Comparison of ENCODE assay signal across 8 cellular contexts in the genomic region with DNA sequence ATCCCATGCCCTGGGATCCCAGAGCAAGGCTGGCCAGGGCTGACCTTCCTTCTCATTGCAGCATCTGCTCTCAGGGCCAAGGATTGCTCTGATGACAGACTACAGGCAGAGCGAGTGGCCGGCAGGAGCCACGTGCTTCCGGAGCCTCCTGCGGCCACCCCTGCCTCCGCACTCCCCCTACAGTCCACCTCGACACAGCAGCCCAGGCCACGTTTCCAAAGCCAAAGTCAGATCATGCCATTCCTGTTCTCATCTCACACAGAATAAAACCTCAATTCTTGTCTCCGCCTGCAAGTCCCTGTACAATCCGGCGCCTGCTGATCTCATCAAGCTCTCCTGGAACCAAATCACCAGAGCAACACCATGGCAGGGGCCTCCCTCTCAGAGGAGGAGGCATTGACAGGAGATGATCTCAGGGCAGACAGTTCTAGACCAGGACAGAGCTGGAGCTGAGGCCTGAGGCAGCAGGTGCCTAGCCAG. TPM values are rescaled to one million over a fixed set of nuclear protein-coding genes. Genes with fewer than 3 reads are reported as not detected.
DNase-seq lines count a peak whose midpoint lies in the region; ATAC-seq, FAIRE-seq and TF ChIP-seq lines count a peak whose summit lies in the region.

No MANE protein-coding gene starts in this region.

- peak; percentile 93 for ATAC-seq in body of pancreas

- H4K20me1 ChIP-seq in smooth muscle cell (ENCODE audit: low read depth), result no peaks in the 10 kb centered on the region

- no peaks in the 10 kb centered on the region for H3F3A ChIP-seq in smooth muscle cell (ENCODE audit: low read depth)

- peak overlapping the region; percentile 79 for H2AFZ ChIP-seq in smooth muscle cell (ENCODE audit: low read depth)

- intact Hi-C loops in body of pancreas (cut with DNase I), result no loop called here

- no peaks in the 10 kb centered on the region for H3K27me3 ChIP-seq in body of pancreas
- no peaks in the 10 kb centered on the region for H3K27me3 ChIP-seq in smooth muscle cell (ENCODE audit: low read depth)
- no peaks in the 10 kb centered on the region for H3K27me3 ChIP-seq in small intestine (ENCODE audit: control insufficient read depth in 2 of 2, insufficient read depth in 2 of 2, low read length in 2 of 2)

- DNase-seq in GM12864 (ENCODE audit: low read depth) (no peak), HCEC 1CT (peak; percentile 83), MV-4-11 (lab: John Stamatoyannopoulos, UW) (peak; percentile 84), body of pancreas (peak; percentile 72 to 88 (median 85)), iris pigment epithelial cell (ENCODE audit: low read depth) (peak; percentile 83), smooth muscle cell (lab: John Stamatoyannopoulos, UW; ENCODE audit: unreplicated experiment) (peak; percentile 25), small intestine (no peak)
- no peak for DNase-seq in activated naive CD4-positive, alpha-beta T cell treated with anti-CD3 and anti-CD28 coated beads, Interleukin-2, amount 50 U/mL, for 16 hours

- H3K4me1 ChIP-seq in body of pancreas (peaks cover 5% of the 10 kb centered on the region), smooth muscle cell (ENCODE audit: low read depth) (peaks cover 2% of the 10 kb centered on the region), small intestine (ENCODE audit: control insufficient read depth in 2 of 2, insufficient read depth in 1 of 2, low read depth in 1 of 2, low read length in 1 of 2) (no peaks in the 10 kb centered on the region)

- H3K36me3 ChIP-seq in body of pancreas (replicated peaks in 1 of 2; ENCODE audit: insufficient read depth in 1 of 2, low read depth in 2 of 2) (no peaks in the 10 kb centered on the region), smooth muscle cell (ENCODE audit: low read depth) (no peaks in the 10 kb centered on the region), small intestine (ENCODE audit: control insufficient read depth in 2 of 2, insufficient read depth in 2 of 2, low read length in 2 of 2) (no peaks in the 10 kb centered on the region)

- H3K4me3 ChIP-seq in GM12864 (ENCODE audit: low read depth, low read length) (no peak overlapping the region), body of pancreas (no peak overlapping the region), smooth muscle cell (no peak overlapping the region), small intestine (ENCODE audit: low read depth in 1 of 2, low read length in 2 of 2) (no peak overlapping the region)

- WGBS in body of pancreas, 2 donors, result 16% methylated on average over 10 to 11 of the region's 11 CpGs
- WGBS in smooth muscle cell (ENCODE audit: low lambda C conversion rate), result 13% methylated on average over 11 of the region's 11 CpGs
- 38 to 68% (median 66%) methylated on average over 11 of the region's 11 CpGs for WGBS in small intestine, 3 donors

- peak overlapping the region in 1 of 4 donors; percentile 36 for H3K27ac ChIP-seq in body of pancreas
- H3K27ac ChIP-seq in smooth muscle cell (ENCODE audit: low read depth), result no peak overlapping the region
- H3K27ac ChIP-seq in small intestine (ENCODE audit: low read depth in 1 of 2, low read length in 1 of 2), result peak overlapping the region in 1 of 2 donors; percentile 47

- TF ChIP-seq CTCF in GM12864 (IDR thresholded peaks at IDR 0.05; ENCODE audit: low read depth, low read length, missing control alignments) (peak; percentile 61), body of pancreas (IDR thresholded peaks at IDR 0.05) (peak; percentile 52 to 92 (median 83)), smooth muscle cell (IDR thresholded peaks at IDR 0.05; ENCODE audit: borderline replicate concordance, insufficient read depth, poor library complexity, severe bottlenecking) (peak; percentile 61)

- no peak overlapping the region for H3K9ac ChIP-seq in smooth muscle cell (ENCODE audit: low read depth)

- no peaks in the 10 kb centered on the region for H3K9me3 ChIP-seq in body of pancreas
- H3K9me3 ChIP-seq in smooth muscle cell (replicated peaks; ENCODE audit: low read depth), result no peaks in the 10 kb centered on the region
- H3K9me3 ChIP-seq in small intestine (ENCODE audit: control insufficient read depth, low read depth), result no peaks in the 10 kb centered on the region

- peak in 1 of 3 donors; percentile 2 for TF ChIP-seq POLR2A in body of pancreas (IDR thresholded peaks at IDR 0.05)

- FAIRE-seq in small intestine (lab: Jason Lieb, UNC), result no peak

- no peaks in the 10 kb centered on the region for H3K79me2 ChIP-seq in smooth muscle cell (ENCODE audit: low read depth)

- no peak overlapping the region for H3K4me2 ChIP-seq in smooth muscle cell

RNA-seq across cellular contexts. Expression of gene UPK3A, which starts 20.9 kb away (rescaled TPM):
- total RNA-seq in body of pancreas (not detected), smooth muscle cell (not detected in 2 replicates)
- polyA plus RNA-seq in smooth muscle cell (not detected in 2 replicates), small intestine (under 1 TPM in 1 of 3 donors, not detected in 2; 0.36 TPM)

RNA-seq across cellular contexts. Expression of gene KIAA0930, which starts 23.1 kb away (rescaled TPM):
- 10 to 100 TPM; 14.2 to 17.9 TPM for total RNA-seq in body of pancreas
- total RNA-seq in smooth muscle cell, result 35.9 and 44.8 TPM in 2 replicates
- polyA plus RNA-seq in smooth muscle cell, result 37.6 and 49.0 TPM in 2 replicates
- 10 to 100 TPM; 23.0 to 29.0 (median 28.9) TPM for polyA plus RNA-seq in small intestine

RNA-seq across cellular contexts. Expression of gene FAM118A, which starts 45.9 kb away (rescaled TPM):
- total RNA-seq in body of pancreas (100 to 1,000 TPM in 1 of 2 donors, 10 to 100 TPM in 1; 13.0 to 149 TPM), smooth muscle cell (36.1 and 36.6 TPM in 2 replicates)
- polyA plus RNA-seq in smooth muscle cell (60.3 and 114 TPM in 2 replicates), small intestine (10 to 100 TPM in 2 of 3 donors, 1 to 10 TPM in 1; 4.5 to 31.6 (median 17.9) TPM)

Comparison
In these comparisons a context has a peak if more than half of its experiments do, and no peak if none do; other contexts are left out.
1. DNase-seq: peak in HCEC 1CT (single experiment), MV-4-11 (single experiment), body of pancreas (4 of 4), iris pigment epithelial cell (single experiment) and smooth muscle cell (single experiment); none in GM12864 (single experiment), small intestine (single experiment) and activated naive CD4-positive, alpha-beta T cell treated with anti-CD3 and anti-CD28 coated beads, Interleukin-2, amount 50 U/mL, for 16 hours (single experiment).
2. Peak in every context shown above with its lines, with median percentiles within 50 percentile points of each other: CTCF ChIP-seq.